Comparison of ENCODE assay signal across 22 cellular contexts in genomic region chr5:29972597-29972996, GRCh38.
"Had no signal": no experiment of that assay in that cellular context is flagged by ENCODE, and none has a peak within 500 bp of the region (broad histone marks: within the 10 kb centered on the region; RNA-seq: fewer than 3 reads in every experiment).

No MANE protein-coding gene starts in this region.

- H3K36me3 ChIP-seq: esophagus squamous epithelium, gastrocnemius medialis, heart right ventricle, left lung, lower lobe of right lung had no signal

- DNase-seq: dermis blood vessel endothelial cell; dorsolateral prefrontal cortex; effector CD4-positive, alpha-beta T cell; effector memory CD4-positive, alpha-beta T cell; esophagus squamous epithelium; foreskin fibroblast; foreskin melanocyte; gastrocnemius medialis; glutamatergic neuron; head of caudate nucleus; heart right ventricle; hippocampal formation; left cardiac atrium; left lung; left ventricle myocardium superior; lower lobe of right lung; mesenchymal stem cell; mucosa of descending colon; naive B cell had no signal

- H3K4me3 Mint-ChIP-seq: mesothelial cell of epicardium, naive B cell had no signal

- ATAC-seq: esophagus mucosa, gastrocnemius medialis, heart right ventricle, left cardiac atrium, left lung, left ventricle myocardium superior, lower lobe of right lung, mucosa of descending colon had no signal

- H3K27ac Mint-ChIP-seq: mesothelial cell of epicardium, naive B cell had no signal

- H3K4me3 ChIP-seq: coronary artery, dorsolateral prefrontal cortex, esophagus squamous epithelium, gastrocnemius medialis, heart right ventricle, left lung, lower lobe of right lung, mucosa of descending colon had no signal

- H3K27me3 ChIP-seq: dorsolateral prefrontal cortex, esophagus squamous epithelium, gastrocnemius medialis, heart right ventricle, left lung had no signal

- H3K4me1 Mint-ChIP-seq: mesothelial cell of epicardium, naive B cell had no signal

- H3K27ac ChIP-seq: coronary artery, dorsolateral prefrontal cortex, esophagus squamous epithelium, gastrocnemius medialis, heart right ventricle, left lung, lower lobe of right lung had no signal

- H3K9me3 Mint-ChIP-seq: mesothelial cell of epicardium had no signal

- H3K9me3 ChIP-seq: esophagus squamous epithelium, gastrocnemius medialis, left lung, lower lobe of right lung had no signal

- H3K36me3 Mint-ChIP-seq: mesothelial cell of epicardium, naive B cell had no signal

- H3K27me3 Mint-ChIP-seq: naive B cell had no signal

- H3K4me1 ChIP-seq: esophagus squamous epithelium, gastrocnemius medialis, heart right ventricle, left lung, lower lobe of right lung had no signal
